Comparison of ENCODE assay signal across 29 cellular contexts in genomic region chr13:113074401-113074800, GRCh38. TPM values are rescaled to one million over a fixed set of nuclear protein-coding genes. Genes with fewer than 3 reads are reported as not detected.
"Had no signal": no experiment of that assay in that cellular context is flagged by ENCODE, and none has a peak within 500 bp of the region (broad histone marks: within the 10 kb centered on the region; RNA-seq: fewer than 3 reads in every experiment).

No MANE protein-coding gene starts in this region.

- H3K27ac ChIP-seq: cardiac muscle cell, epithelial cell of prostate, esophagus squamous epithelium, hepatocyte, lower lobe of right lung, neural progenitor cell, sigmoid colon, testis, transverse colon had no signal

- ATAC-seq: lower lobe of right lung; natural killer cell; stimulated activated memory B cell treated with anti-CD40 and anti-IgM and Interleukin-4, amounts not matched to agents 10 μg/mL and 1 μg/mL and 100 μg/mL, for 72 hours had no signal

- H3K4me3 ChIP-seq: cardiac muscle cell, esophagus squamous epithelium, hepatocyte, lower lobe of right lung, neural progenitor cell, sigmoid colon, testis, transverse colon had no signal

- DNase-seq: activated CD4-positive, alpha-beta T cell treated with anti-CD3 and anti-CD28 coated beads for 4 hours; activated CD4-positive, alpha-beta T cell treated with anti-CD3 and anti-CD28 coated beads, Interleukin-2, amount 50 U/mL, for 48 hours; activated CD8-positive, alpha-beta memory T cell treated with anti-CD3 and anti-CD28 coated beads for 24 hours; activated effector memory CD4-positive, alpha-beta T cell treated with Interleukin-2 at 50 U/mL for 16 hours; activated naive CD4-positive, alpha-beta T cell treated with Interleukin-2 at 50 U/mL for 16 hours; effector CD4-positive, alpha-beta T cell; esophagus squamous epithelium; foreskin melanocyte; islet precursor cell; mesendoderm; natural killer cell; sigmoid colon; small intestine; stimulated activated CD4-positive, alpha-beta T cell treated with anti-CD3 and anti-CD28 coated beads, Interleukin-1b, Interleukin-23, amount 100 ng/mL, for 48 hours; stimulated activated CD4-positive, alpha-beta T cell treated with anti-CD3 and anti-CD28 coated beads, Interleukin-4, amount 100 ng/mL, for 4 hours; stimulated activated CD8-positive, alpha-beta memory T cell treated with anti-CD3 and anti-CD28 coated beads, Interleukin-4, amount 100 ng/mL, for 48 hours; testis; transverse colon had no signal

- H3K9ac ChIP-seq: neural progenitor cell had no signal

- H3K27me3 ChIP-seq: cardiac muscle cell, esophagus squamous epithelium, hepatocyte, neural progenitor cell, sigmoid colon, testis, transverse colon had no signal

- H3K4me1 ChIP-seq: esophagus squamous epithelium, lower lobe of right lung, neural progenitor cell, sigmoid colon, testis, transverse colon had no signal

- H3K9me3 ChIP-seq: esophagus squamous epithelium, lower lobe of right lung, sigmoid colon, testis, transverse colon had no signal

- H3K4me2 ChIP-seq: hepatocyte, neural progenitor cell had no signal

- H3K36me3 ChIP-seq: cardiac muscle cell, neural progenitor cell, sigmoid colon, transverse colon had no signal

- FAIRE-seq: endometrium, small intestine, urothelium cell line had no signal

- H2AFZ ChIP-seq: hepatocyte, neural progenitor cell had no signal

RNA-seq across cellular contexts. Expression of gene F7, which starts 31.2 kb away (rescaled TPM):
- total RNA-seq: esophagus squamous epithelium; glomerular endothelial cell; lower lobe of right lung; sigmoid colon; T-helper 1 cell treated with Interleukin-12 subunit alpha and Interleukin-12 subunit beta and Interleukin-4 antibody, amounts not matched to agents 30 ng/mL and 1 ng/mL, for 36 hours; transverse colon had no signal
- polyA plus RNA-seq: cardiac muscle cell had no signal

RNA-seq across cellular contexts. Expression of gene F10, which starts 48.2 kb away (rescaled TPM):
- total RNA-seq: glomerular endothelial cell; mononuclear cell; natural killer cell; T-helper 1 cell treated with Interleukin-12 subunit alpha and Interleukin-12 subunit beta and Interleukin-4 antibody, amounts not matched to agents 30 ng/mL and 1 ng/mL, for 36 hours had no signal
